16 cellular contexts compared by ENCODE assay signal in genomic region chr20:25587536-25587935, GRCh38. TPM values are rescaled to one million over a fixed set of nuclear protein-coding genes. Genes with fewer than 3 reads are reported as not detected.
A peak's percentile ranks its signal among the peaks of the same experiment; 100 is the strongest.
DNase-seq lines count a peak whose midpoint lies in the region; ATAC-seq lines count a peak whose summit lies in the region.
"Had no signal": no experiment of that assay in that cellular context is flagged by ENCODE, and none has a peak within 500 bp of the region (broad histone marks: within the 10 kb centered on the region; RNA-seq: fewer than 3 reads in every experiment).

No MANE protein-coding gene starts in this region.

- peak; percentile 14 for DNase-seq in activated CD4-positive, alpha-beta T cell treated with anti-CD3 and anti-CD28 coated beads for 48 hours
- no peak for DNase-seq in activated CD4-positive, alpha-beta T cell treated with anti-CD3 and anti-CD28 coated beads, Interleukin-2, amount 10 ng/mL, durations not matched to agents 7 days and 5 days
- DNase-seq in T-helper 17 cell (no peak), mesendoderm (no peak), NCI-H1694 (lab: John Stamatoyannopoulos, UW) (no peak), neuronal stem cell (ENCODE audit: low spot score) (no peak)
- DNase-seq in activated naive CD8-positive, alpha-beta T cell treated with anti-CD3 and anti-CD28 coated beads, Interleukin-2, amount 50 U/mL, for 24 hours = no peak
- DNase-seq: ACHN; CD4-positive, CD25-positive, alpha-beta regulatory T cell; DMS79; GOT3; H9 had no signal

- H3K36me3 Mint-ChIP-seq in activated CD4-positive, alpha-beta T cell treated with anti-CD3 and anti-CD28 coated beads, Interleukin-2, amount 10 ng/mL, durations not matched to agents 7 days and 5 days (ENCODE audit: low read depth) = no peaks in the 10 kb centered on the region
- H3K36me3 Mint-ChIP-seq in T-helper 17 cell (ENCODE audit: low read depth) = no peaks in the 10 kb centered on the region
- H3K36me3 Mint-ChIP-seq in activated naive CD8-positive, alpha-beta T cell treated with anti-CD3 and anti-CD28 coated beads, Interleukin-2, amount 50 U/mL, for 24 hours (ENCODE audit: low read depth) = peaks cover 5% of the 10 kb centered on the region
- H3K36me3 Mint-ChIP-seq: CD4-positive, CD25-positive, alpha-beta regulatory T cell had no signal

- no CpG with 5 or more reads among the region's 5 CpGs for WGBS in mesendoderm (ENCODE audit: extremely low coverage, insufficient coverage, low lambda C conversion rate)
- WGBS in neuronal stem cell (ENCODE audit: extremely low coverage in 2 of 2, insufficient read length in 2 of 2, insufficient replicate concordance in 1 of 2), 2 donors = no CpG with 5 or more reads among the region's 5 CpGs

- H3K4ac ChIP-seq in mesendoderm (ENCODE audit: low read depth, low read length) (no peak overlapping the region), neuronal stem cell (ENCODE audit: low read length) (no peak overlapping the region)

- H2AFZ ChIP-seq in neuronal stem cell (ENCODE audit: low read length) = no peak overlapping the region

- no peak overlapping the region for H3K56ac ChIP-seq in mesendoderm (ENCODE audit: low read length)

- H2AK5ac ChIP-seq in mesendoderm (ENCODE audit: low read length) (peak overlapping the region; percentile 69), neuronal stem cell (ENCODE audit: low read depth, low read length) (no peak overlapping the region)

- H3K79me1 ChIP-seq in mesendoderm (ENCODE audit: low read length) (peaks cover 3% of the 10 kb centered on the region), neuronal stem cell (ENCODE audit: low read depth, low read length) (peaks cover 2% of the 10 kb centered on the region)

- H3K4me2 ChIP-seq in mesendoderm (ENCODE audit: low read length) = no peak overlapping the region
- H3K4me2 ChIP-seq in neuronal stem cell (ENCODE audit: insufficient read depth, low read length, poor library complexity, severe bottlenecking) = no peak overlapping the region
- H3K4me2 ChIP-seq: BLaER1 treated with 17β-estradiol and CSF1 and Interleukin-3, amounts not matched to agents 10 nM and 100 nM had no signal

- ATAC-seq in T-helper 17 cell = no peak
- ATAC-seq in activated naive CD8-positive, alpha-beta T cell treated with anti-CD3 and anti-CD28 coated beads, Interleukin-2, amount 50 U/mL, for 24 hours = no peak
- ATAC-seq: GM12878 had no signal

- no peak overlapping the region for H2BK15ac ChIP-seq in mesendoderm (replicated peaks; ENCODE audit: low read depth)
- H2BK15ac ChIP-seq in neuronal stem cell (ENCODE audit: low read length) = no peak overlapping the region

- no peak overlapping the region for H3K18ac ChIP-seq in mesendoderm (ENCODE audit: low read length)
- no peak overlapping the region for H3K18ac ChIP-seq in neuronal stem cell (ENCODE audit: low read length)

- no peak overlapping the region for H3K4me3 Mint-ChIP-seq in activated CD4-positive, alpha-beta T cell treated with anti-CD3 and anti-CD28 coated beads, Interleukin-2, amount 10 ng/mL, durations not matched to agents 7 days and 5 days
- H3K4me3 Mint-ChIP-seq in T-helper 17 cell = no peak overlapping the region
- H3K4me3 Mint-ChIP-seq in activated naive CD8-positive, alpha-beta T cell treated with anti-CD3 and anti-CD28 coated beads, Interleukin-2, amount 50 U/mL, for 24 hours = no peak overlapping the region
- H3K4me3 Mint-ChIP-seq: H9, IgD-negative memory B cell had no signal

- no peak overlapping the region for H3K27ac ChIP-seq in mesendoderm (ENCODE audit: low read depth, low read length)
- H3K27ac ChIP-seq in neuronal stem cell (replicated peaks; ENCODE audit: low read length) = no peak overlapping the region
- H3K27ac ChIP-seq: BLaER1 treated with 17β-estradiol and CSF1 and Interleukin-3, amounts not matched to agents 10 nM and 100 nM had no signal

- no peak overlapping the region for H3K9ac ChIP-seq in mesendoderm (ENCODE audit: low read length)
- H3K9ac ChIP-seq in neuronal stem cell (ENCODE audit: low read depth, low read length, poor library complexity) = no peak overlapping the region
- H3K9ac ChIP-seq: BLaER1 treated with 17β-estradiol and CSF1 and Interleukin-3, amounts not matched to agents 10 nM and 100 nM had no signal

- H4K5ac ChIP-seq in mesendoderm (ENCODE audit: low read length) = no peak overlapping the region

- H3K4me1 Mint-ChIP-seq in activated CD4-positive, alpha-beta T cell treated with anti-CD3 and anti-CD28 coated beads, Interleukin-2, amount 10 ng/mL, durations not matched to agents 7 days and 5 days = peaks cover 18% of the 10 kb centered on the region
- H3K4me1 Mint-ChIP-seq in T-helper 17 cell = peaks cover 6% of the 10 kb centered on the region
- H3K4me1 Mint-ChIP-seq in activated naive CD8-positive, alpha-beta T cell treated with anti-CD3 and anti-CD28 coated beads, Interleukin-2, amount 50 U/mL, for 24 hours = peaks cover 10% of the 10 kb centered on the region

- peaks cover 10% of the 10 kb centered on the region for H3K27me3 Mint-ChIP-seq in activated CD4-positive, alpha-beta T cell treated with anti-CD3 and anti-CD28 coated beads, Interleukin-2, amount 10 ng/mL, durations not matched to agents 7 days and 5 days
- no peaks in the 10 kb centered on the region for H3K27me3 Mint-ChIP-seq in T-helper 17 cell
- H3K27me3 Mint-ChIP-seq in activated naive CD8-positive, alpha-beta T cell treated with anti-CD3 and anti-CD28 coated beads, Interleukin-2, amount 50 U/mL, for 24 hours = peaks cover 11% of the 10 kb centered on the region

- H2BK12ac ChIP-seq in neuronal stem cell (ENCODE audit: low read length) = no peak overlapping the region

- H3K9me3 ChIP-seq in T-helper 17 cell (ENCODE audit: control insufficient read depth, low read length, poor library complexity, severe bottlenecking) = no peaks in the 10 kb centered on the region
- no peaks in the 10 kb centered on the region for H3K9me3 ChIP-seq in neuronal stem cell (replicated peaks in 1 of 2; ENCODE audit: control insufficient read depth in 2 of 2, insufficient read depth in 1 of 2, low read depth in 1 of 2, low read length in 2 of 2)

- no peak overlapping the region for H3K27ac Mint-ChIP-seq in activated CD4-positive, alpha-beta T cell treated with anti-CD3 and anti-CD28 coated beads, Interleukin-2, amount 10 ng/mL, durations not matched to agents 7 days and 5 days
- H3K27ac Mint-ChIP-seq in T-helper 17 cell = peak overlapping the region; percentile 49
- no peak overlapping the region for H3K27ac Mint-ChIP-seq in activated naive CD8-positive, alpha-beta T cell treated with anti-CD3 and anti-CD28 coated beads, Interleukin-2, amount 50 U/mL, for 24 hours
- H3K27ac Mint-ChIP-seq: H9, IgD-negative memory B cell had no signal

- no peaks in the 10 kb centered on the region for H3K9me3 Mint-ChIP-seq in activated CD4-positive, alpha-beta T cell treated with anti-CD3 and anti-CD28 coated beads, Interleukin-2, amount 10 ng/mL, durations not matched to agents 7 days and 5 days
- no peaks in the 10 kb centered on the region for H3K9me3 Mint-ChIP-seq in activated naive CD8-positive, alpha-beta T cell treated with anti-CD3 and anti-CD28 coated beads, Interleukin-2, amount 50 U/mL, for 24 hours

- H4K8ac ChIP-seq in mesendoderm (ENCODE audit: low read depth, low read length) = no peak overlapping the region
- H4K8ac ChIP-seq in neuronal stem cell (ENCODE audit: low read depth, low read length) = no peak overlapping the region

- H2BK120ac ChIP-seq in mesendoderm (ENCODE audit: low read depth, low read length) (no peak overlapping the region), neuronal stem cell (ENCODE audit: low read depth, low read length) (no peak overlapping the region)

- H3K23ac ChIP-seq in mesendoderm (ENCODE audit: low read length) (no peak overlapping the region), neuronal stem cell (ENCODE audit: low read depth, low read length, poor library complexity) (no peak overlapping the region)

- H3K79me2 ChIP-seq in mesendoderm (ENCODE audit: control insufficient read depth, insufficient read depth, low read length) = peaks cover 13% of the 10 kb centered on the region

- POLR2A ChIA-PET in activated CD4-positive, alpha-beta T cell treated with anti-CD3 and anti-CD28 coated beads, Interleukin-2, amount 10 ng/mL, durations not matched to agents 7 days and 5 days (lab: Charles Lee) = interaction anchor here (0.6 kb wide), 1 partner anchor 137 kb away, joined by 3 read pairs; no protein-coding TSS in a partner anchor

- no peaks in the 10 kb centered on the region for H3K27me3 ChIP-seq in mesendoderm (ENCODE audit: insufficient read depth, low read length, poor library complexity)
- H3K27me3 ChIP-seq in neuronal stem cell (ENCODE audit: control insufficient read depth in 3 of 3, insufficient read depth in 3 of 3, low read depth in 1 of 3, low read length in 3 of 3) = no peaks in the 10 kb centered on the region

- H3K4me3 ChIP-seq in mesendoderm (ENCODE audit: low read length) = no peak overlapping the region
- H3K4me3 ChIP-seq in neuronal stem cell (ENCODE audit: low read length in 2 of 2) = peak overlapping the region in 1 of 2 donors; percentile 35
- H3K4me3 ChIP-seq: BLaER1 treated with 17β-estradiol and CSF1 and Interleukin-3, amounts not matched to agents 10 nM and 100 nM; GM12878 had no signal

- no peak overlapping the region for H4K91ac ChIP-seq in neuronal stem cell (ENCODE audit: low read depth, low read length, poor library complexity)

- no peak overlapping the region for H2BK5ac ChIP-seq in mesendoderm (ENCODE audit: low read length)
- no peak overlapping the region for H2BK5ac ChIP-seq in neuronal stem cell (ENCODE audit: low read length)

- CTCF ChIA-PET in activated CD4-positive, alpha-beta T cell treated with anti-CD3 and anti-CD28 coated beads, Interleukin-2, amount 10 ng/mL, durations not matched to agents 7 days and 5 days (lab: Charles Lee) = no interaction called here

- H3K4me1 ChIP-seq in mesendoderm (ENCODE audit: control insufficient read depth, low read depth, low read length) (no peaks in the 10 kb centered on the region), neuronal stem cell (ENCODE audit: control insufficient read depth in 2 of 2, insufficient read depth in 1 of 2, low read depth in 1 of 2, low read length in 2 of 2) (peaks cover under 1 to 2% of the 10 kb centered on the region in 2 donors)

- no peaks in the 10 kb centered on the region for H3K36me3 ChIP-seq in mesendoderm (ENCODE audit: control insufficient read depth, insufficient read depth, low read length)
- no peaks in the 10 kb centered on the region for H3K36me3 ChIP-seq in neuronal stem cell (replicated peaks in 1 of 2; ENCODE audit: control insufficient read depth in 2 of 2, insufficient read depth in 2 of 2, low read length in 2 of 2)
- H3K36me3 ChIP-seq: BLaER1 treated with 17β-estradiol and CSF1 and Interleukin-3, amounts not matched to agents 10 nM and 100 nM had no signal

- no peak overlapping the region for H3K14ac ChIP-seq in neuronal stem cell (ENCODE audit: low read length)

RNA-seq across cellular contexts. Expression of gene NINL, which starts 2.2 kb away (rescaled TPM):
- 1 to 10 TPM; 2.3 to 3.7 TPM for total RNA-seq in activated CD4-positive, alpha-beta T cell treated with anti-CD3 and anti-CD28 coated beads, Interleukin-2, amount 10 ng/mL, durations not matched to agents 7 days and 5 days
- total RNA-seq in T-helper 17 cell = 1 to 10 TPM; 1.1 to 5.0 TPM
- 9.5 TPM for polyA plus RNA-seq in mesendoderm (2013, experiment 1 of 2)
- 9.8 TPM for polyA plus RNA-seq in mesendoderm (2013, experiment 2 of 2)
- 16.6 TPM for polyA plus RNA-seq in neuronal stem cell (2013, experiment 1 of 2)
- polyA plus RNA-seq in neuronal stem cell (2013, experiment 2 of 2) = 16.0 TPM
- total RNA-seq: HT-29 had no signal

RNA-seq across cellular contexts. Expression of gene NANP, which starts 36.3 kb away (rescaled TPM):
- total RNA-seq in activated CD4-positive, alpha-beta T cell treated with anti-CD3 and anti-CD28 coated beads, Interleukin-2, amount 10 ng/mL, durations not matched to agents 7 days and 5 days = 1 to 10 TPM; 4.7 to 5.8 TPM
- total RNA-seq in T-helper 17 cell = 1 to 10 TPM; 1.2 to 1.8 TPM
- 7.5 TPM for polyA plus RNA-seq in mesendoderm (2013, experiment 1 of 2)
- 7.7 TPM for polyA plus RNA-seq in mesendoderm (2013, experiment 2 of 2)
- 5.5 TPM for polyA plus RNA-seq in neuronal stem cell (2013, experiment 1 of 2)
- polyA plus RNA-seq in neuronal stem cell (2013, experiment 2 of 2) = 5.6 TPM
